In the genomic region with DNA sequence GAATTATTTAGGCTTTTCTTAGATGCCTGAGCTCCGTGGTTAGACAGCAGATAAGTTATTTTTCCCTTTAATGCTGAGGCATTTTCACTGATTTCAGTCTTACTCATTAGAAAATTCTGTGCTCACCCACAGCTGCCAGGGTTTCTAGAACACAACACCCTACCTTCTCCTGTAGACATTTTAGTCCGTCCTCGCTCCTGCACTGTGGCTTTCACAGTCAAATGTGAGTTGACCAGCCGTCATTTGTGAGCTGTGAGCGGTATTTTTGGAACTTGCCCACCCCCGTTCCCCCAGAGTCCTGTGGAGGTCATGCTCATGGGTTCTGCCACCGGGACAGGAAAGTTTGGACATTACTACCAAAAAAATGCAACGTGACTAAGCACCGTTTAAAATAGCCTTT, we compare ENCODE assay signal across 8 cellular contexts.
DNase-seq lines count a peak whose midpoint lies in the region; ATAC-seq, FAIRE-seq and TF ChIP-seq lines count a peak whose summit lies in the region.
"Not testable (repeated sequence)": the region's sequence is repeated elsewhere in the genome, so short reads cannot be mapped to it uniquely, and the experiment has no call there.

No MANE protein-coding gene starts in this region.

- H3K9me1 ChIP-seq in K562 (ENCODE audit: control insufficient read depth, insufficient read depth, low read length): not testable (repeated sequence)

- not testable (repeated sequence) for TF ChIP-seq RAD21 in K562 (CRISPR knock-in tag; conservative IDR thresholded peaks at IDR 0.05 in 1 of 2, IDR thresholded peaks at IDR 0.05 in 1 of 2)

- peak overlapping the region; percentile 49 for H3K4me3 Mint-ChIP-seq in activated CD8-positive, alpha-beta T cell treated with anti-CD3 and anti-CD28 coated beads for 36 hours
- peak overlapping the region in 2 of 10 donors; percentile 43 to 55 for H3K4me3 Mint-ChIP-seq in naive thymus-derived CD4-positive, alpha-beta T cell

- H3K79me2 ChIP-seq in Karpas-422 (ENCODE audit: low read length): peaks cover 36% of the 10 kb centered on the region
- peaks cover 55% of the 10 kb centered on the region for H3K79me2 ChIP-seq in K562 (ENCODE audit: control insufficient read depth, insufficient read depth, low read length)

- ATAC-seq in GM18867 (IDR thresholded peaks at IDR 0.05; ENCODE audit: unreplicated experiment): peak; percentile 67
- ATAC-seq in GM21619 (IDR thresholded peaks at IDR 0.05; ENCODE audit: unreplicated experiment): peak; percentile 59
- peak; percentile 68 for ATAC-seq in HG03039 (IDR thresholded peaks at IDR 0.05; ENCODE audit: unreplicated experiment)
- ATAC-seq in activated CD8-positive, alpha-beta T cell treated with anti-CD3 and anti-CD28 coated beads for 36 hours: peak; percentile 48
- peak; percentile 4 for ATAC-seq in K562
- ATAC-seq in naive thymus-derived CD4-positive, alpha-beta T cell: not testable (repeated sequence)

- intact Hi-C loops in activated CD8-positive, alpha-beta T cell treated with anti-CD3 and anti-CD28 coated beads for 36 hours (cut with micrococcal nuclease); K562 (cut with micrococcal nuclease); naive thymus-derived CD4-positive, alpha-beta T cell (cut with micrococcal nuclease): not testable (repeated sequence)

- H3K36me3 ChIP-seq in Karpas-422 (ENCODE audit: insufficient read depth, low read length); K562 (ENCODE audit: control insufficient read depth, insufficient read depth, low read length); naive thymus-derived CD4-positive, alpha-beta T cell (ENCODE audit: control insufficient read depth in 2 of 3, insufficient read depth in 3 of 3, low read length in 3 of 3); subcutaneous abdominal adipose tissue (ENCODE audit: control insufficient read depth in 5 of 5, insufficient read depth in 5 of 5, low read length in 5 of 5): not testable (repeated sequence)

- H3K27ac Mint-ChIP-seq in activated CD8-positive, alpha-beta T cell treated with anti-CD3 and anti-CD28 coated beads for 36 hours: peak overlapping the region; percentile 88
- peak overlapping the region in 3 of 9 donors; percentile 37 to 86 (median 62) for H3K27ac Mint-ChIP-seq in naive thymus-derived CD4-positive, alpha-beta T cell

- in situ Hi-C loops in K562 (cut with MboI): loop anchor here (25.0 kb wide), 1 partner anchor 514 kb away; a partner anchor contains a TSS

- H3K27ac ChIP-seq in Karpas-422 (ENCODE audit: low read length) (peak overlapping the region; percentile 94), K562 (ENCODE audit: extremely low read depth, low read depth, low read length) (peak overlapping the region; percentile 62), subcutaneous abdominal adipose tissue (ENCODE audit: low read depth, low read length) (peak overlapping the region; percentile 41)
- peak overlapping the region; percentile 35 for H3K27ac ChIP-seq in naive thymus-derived CD4-positive, alpha-beta T cell (ENCODE audit: low read depth, low read length)

- H3K9ac ChIP-seq in Karpas-422 (ENCODE audit: low read length): peak overlapping the region; percentile 58
- not testable (repeated sequence) for H3K9ac ChIP-seq in K562 (ENCODE audit: insufficient read depth in 1 of 2, low read depth in 2 of 2, low read length in 2 of 2); subcutaneous abdominal adipose tissue (ENCODE audit: low read length in 5 of 5)

- H3K27me3 ChIP-seq in Karpas-422 (ENCODE audit: low read length); K562 (ENCODE audit: control insufficient read depth in 2 of 2, insufficient read depth in 2 of 2, low read length in 2 of 2); naive thymus-derived CD4-positive, alpha-beta T cell (ENCODE audit: control insufficient read depth in 2 of 2, insufficient read depth in 2 of 2, low read length in 2 of 2); subcutaneous abdominal adipose tissue (ENCODE audit: control insufficient read depth in 5 of 5, insufficient read depth in 4 of 5, low read length in 5 of 5): not testable (repeated sequence)

- not testable (repeated sequence) for FAIRE-seq in K562 (lab: Jason Lieb, UNC)

- DNase-seq in Karpas-422; K562 (ENCODE audit: extremely low read depth in 1 of 4, low spot score in 3 of 4): not testable (repeated sequence)
- peak; percentile 55 for DNase-seq in activated CD8-positive, alpha-beta T cell treated with anti-CD3 and anti-CD28 coated beads for 36 hours
- DNase-seq in naive thymus-derived CD4-positive, alpha-beta T cell: peak in 1 of 9 donors; percentile 64

- H3K4me1 ChIP-seq in Karpas-422 (ENCODE audit: low read length): peaks cover 51% of the 10 kb centered on the region
- H3K4me1 ChIP-seq in K562 (replicated peaks in 1 of 2; ENCODE audit: control insufficient read depth in 2 of 2, insufficient read depth in 2 of 2, low read length in 2 of 2): not testable (repeated sequence)
- H3K4me1 ChIP-seq in naive thymus-derived CD4-positive, alpha-beta T cell (ENCODE audit: control insufficient read depth in 2 of 2, insufficient read depth in 2 of 2, low read length in 2 of 2): peaks cover 0 to 21% of the 10 kb centered on the region in 2 donors
- peaks cover 0 to 11% (median 0%) of the 10 kb centered on the region in 5 donors for H3K4me1 ChIP-seq in subcutaneous abdominal adipose tissue (ENCODE audit: control insufficient read depth in 5 of 5, insufficient read depth in 5 of 5, low read length in 5 of 5)

- WGBS in K562 (ENCODE audit: insufficient coverage, low coverage, missing lambda C conversion rate): 0% methylated on average over 4 of the region's 9 CpGs

- TF ChIP-seq CTCF in activated CD8-positive, alpha-beta T cell treated with anti-CD3 and anti-CD28 coated beads for 36 hours (IDR thresholded peaks at IDR 0.05); K562 (IDR thresholded peaks at IDR 0.05 in 2 of 3, conservative IDR thresholded peaks at IDR 0.05 in 1 of 3; ENCODE audit: insufficient read depth in 2 of 3, low read depth in 1 of 3, low read length in 3 of 3): not testable (repeated sequence)

- BruUV-seq in K562 (replicated peaks; lab: Mats Ljungman, UMichigan): not testable (repeated sequence)

- H4K20me1 ChIP-seq in Karpas-422 (ENCODE audit: insufficient read depth, low read depth, low read length); K562 (replicated peaks; ENCODE audit: control insufficient read depth, insufficient read depth, low read length): not testable (repeated sequence)

- H3K4me3 ChIP-seq in Karpas-422 (ENCODE audit: low read length): peak overlapping the region; percentile 54
- H3K4me3 ChIP-seq in K562; naive thymus-derived CD4-positive, alpha-beta T cell (ENCODE audit: low read length): not testable (repeated sequence)
- peak overlapping the region in 1 of 5 donors; percentile 35 for H3K4me3 ChIP-seq in subcutaneous abdominal adipose tissue (ENCODE audit: low read depth in 1 of 5, low read length in 5 of 5)

- H3K9me3 Mint-ChIP-seq in activated CD8-positive, alpha-beta T cell treated with anti-CD3 and anti-CD28 coated beads for 36 hours; naive thymus-derived CD4-positive, alpha-beta T cell: not testable (repeated sequence)

- H3K27me3 Mint-ChIP-seq in activated CD8-positive, alpha-beta T cell treated with anti-CD3 and anti-CD28 coated beads for 36 hours; naive thymus-derived CD4-positive, alpha-beta T cell: not testable (repeated sequence)

- H3K4me1 Mint-ChIP-seq in activated CD8-positive, alpha-beta T cell treated with anti-CD3 and anti-CD28 coated beads for 36 hours (ENCODE audit: low read depth): peaks cover 22% of the 10 kb centered on the region
- peaks cover 5 to 22% (median 14%) of the 10 kb centered on the region in 7 donors for H3K4me1 Mint-ChIP-seq in naive thymus-derived CD4-positive, alpha-beta T cell

- H3K4me2 ChIP-seq in Karpas-422 (ENCODE audit: low read depth, low read length, poor library complexity, severe bottlenecking) (peak overlapping the region; percentile 64), K562 (ENCODE audit: insufficient read depth, low read length) (peak overlapping the region; percentile 66)

- H3K9me3 ChIP-seq in Karpas-422 (ENCODE audit: low read length); K562 (replicated peaks; ENCODE audit: control insufficient read depth, insufficient read depth, low read depth, low read length); naive thymus-derived CD4-positive, alpha-beta T cell (ENCODE audit: control insufficient read depth in 2 of 3, low read length in 3 of 3); subcutaneous abdominal adipose tissue (ENCODE audit: control insufficient read depth in 5 of 5, low read length in 5 of 5): not testable (repeated sequence)

- CTCF ChIA-PET in activated CD8-positive, alpha-beta T cell treated with anti-CD3 and anti-CD28 coated beads for 36 hours (lab: Charles Lee); K562 (lab: Yijun Ruan, JAX; ENCODE audit: low intra/inter-chr PET ratio); naive thymus-derived CD4-positive, alpha-beta T cell (lab: Charles Lee): not testable (repeated sequence)

- H3K36me3 Mint-ChIP-seq in activated CD8-positive, alpha-beta T cell treated with anti-CD3 and anti-CD28 coated beads for 36 hours (ENCODE audit: low read depth); naive thymus-derived CD4-positive, alpha-beta T cell: not testable (repeated sequence)

- not testable (repeated sequence) for H3K9me2 ChIP-seq in Karpas-422 (replicated peaks; ENCODE audit: insufficient read depth, low read length)

- not testable (repeated sequence) for H2AFZ ChIP-seq in Karpas-422 (ENCODE audit: low read length); K562 (ENCODE audit: low read depth, low read length)

- TF ChIP-seq EP300 in K562 (IDR thresholded peaks at IDR 0.05; ENCODE audit: low read length): not testable (repeated sequence)

- TF ChIP-seq POLR2A in K562 (conservative IDR thresholded peaks at IDR 0.05): not testable (repeated sequence)

- POLR2A ChIA-PET in activated CD8-positive, alpha-beta T cell treated with anti-CD3 and anti-CD28 coated beads for 36 hours (lab: Charles Lee); K562 (lab: Yijun Ruan, JAX); naive thymus-derived CD4-positive, alpha-beta T cell (lab: Charles Lee): not testable (repeated sequence)

Comparison
In these comparisons a context has a peak if more than half of its experiments do, and no peak if none do; other contexts are left out.
1. H3K27ac ChIP-seq: peak in every context shown above with its lines; median percentile 94 in Karpas-422; 62 in K562; 41 in subcutaneous abdominal adipose tissue; 35 in naive thymus-derived CD4-positive, alpha-beta T cell.